26 cellular contexts compared by ENCODE assay signal in the genomic region with DNA sequence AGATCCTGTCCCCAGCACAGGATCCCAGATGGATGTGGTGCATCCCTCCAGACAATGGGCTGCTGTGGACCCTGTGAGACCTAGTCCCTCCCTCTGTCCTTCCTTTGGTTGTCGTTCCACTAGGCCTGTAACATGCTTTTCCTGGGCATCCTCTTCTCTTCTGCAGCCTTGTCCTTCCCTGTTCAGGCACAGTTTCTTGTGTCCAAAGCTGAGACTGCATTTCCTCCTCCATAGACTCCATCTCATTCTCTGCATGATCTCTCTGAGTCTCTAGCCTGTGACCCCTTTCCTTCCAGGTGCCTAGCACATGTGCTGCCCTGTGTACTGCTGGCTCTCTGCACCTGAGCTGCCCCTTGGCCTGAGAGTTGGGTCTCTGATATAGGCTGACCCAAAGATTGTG.
"Had no signal": no experiment of that assay in that cellular context is flagged by ENCODE, and none has a peak within 500 bp of the region (broad histone marks: within the 10 kb centered on the region; RNA-seq: fewer than 3 reads in every experiment).

No MANE protein-coding gene starts in this region.

- H3K4me3 ChIP-seq: adrenal gland, ascending aorta, esophagus squamous epithelium, gastroesophageal sphincter, heart right ventricle had no signal

- H3K27ac ChIP-seq: adrenal gland, ascending aorta, brain microvascular endothelial cell, epithelial cell of prostate, esophagus squamous epithelium, gastroesophageal sphincter, WERI-Rb-1 had no signal

- H3K27me3 ChIP-seq: adrenal gland, ascending aorta, brain microvascular endothelial cell, esophagus squamous epithelium, gastroesophageal sphincter, heart right ventricle had no signal

- DNase-seq: activated B cell treated with CpG ODN at 0.5 μM for 24 hours; activated CD4-positive, alpha-beta memory T cell treated with anti-CD3 and anti-CD28 coated beads, Interleukin-2, amount 10 ng/mL, durations not matched to agents 7 days and 5 days; activated CD4-positive, alpha-beta T cell treated with anti-CD3 and anti-CD28 coated beads for 48 hours; activated CD4-positive, alpha-beta T cell treated with anti-CD3 and anti-CD28 coated beads, Interleukin-2, amount 50 U/mL, for 4 hours; activated effector memory CD4-positive, alpha-beta T cell treated with Interleukin-2 at 50 U/mL for 16 hours; activated naive CD4-positive, alpha-beta T cell treated with anti-CD3 and anti-CD28 coated beads for 36 hours; activated naive CD8-positive, alpha-beta T cell treated with anti-CD3 and anti-CD28 coated beads for 36 hours; activated naive CD8-positive, alpha-beta T cell treated with anti-CD3 and anti-CD28 coated beads, Interleukin-2, amount 50 U/mL, for 24 hours; activated T-cell treated with anti-CD3 and anti-CD28 coated beads, Interleukin-2, amount 50 U/mL, for 4 hours; adrenal gland; brain microvascular endothelial cell; cortex of kidney; dermis blood vessel endothelial cell; effector CD8-positive, alpha-beta T cell; esophagus squamous epithelium; foreskin melanocyte; heart right ventricle; T-helper 1 cell; T-helper 17 cell; T1000; WERI-Rb-1 had no signal

- H3K4me1 ChIP-seq: adrenal gland, ascending aorta, esophagus squamous epithelium, gastroesophageal sphincter had no signal

- H3K36me3 ChIP-seq: adrenal gland, ascending aorta, brain microvascular endothelial cell, esophagus squamous epithelium, gastroesophageal sphincter, heart right ventricle, WERI-Rb-1 had no signal

- ATAC-seq: activated CD4-positive, CD25-positive, alpha-beta regulatory T cell treated with anti-CD3 and anti-CD28 coated beads, Interleukin-2, amount 50 U/mL, for 24 hours; activated naive CD8-positive, alpha-beta T cell treated with anti-CD3 and anti-CD28 coated beads, Interleukin-2, amount 50 U/mL, for 24 hours; activated T-cell treated with anti-CD3 and anti-CD28 coated beads, Interleukin-2, amount 50 U/mL, for 4 hours; activated T-helper 17 cell treated with anti-CD3 and anti-CD28 coated beads, Interleukin-2, amount 50 U/mL, for 72 hours; gastroesophageal sphincter; heart right ventricle; T-helper 17 cell had no signal

- H3K9me3 ChIP-seq: adrenal gland, ascending aorta, esophagus squamous epithelium, gastroesophageal sphincter, heart right ventricle had no signal
